In genomic region chr7:72829291-72829963, GRCh38 we compare ENCODE assay signal across 8 cellular contexts. TPM values are rescaled to one million over a fixed set of nuclear protein-coding genes. Genes with fewer than 3 reads are reported as not detected.
DNase-seq lines count a peak whose midpoint lies in the region; ATAC-seq and TF ChIP-seq lines count a peak whose summit lies in the region.
"Not testable (repeated sequence)": the region's sequence is repeated elsewhere in the genome, so short reads cannot be mapped to it uniquely, and the experiment has no call there.

No MANE protein-coding gene starts in this region.

- not testable (repeated sequence) for H3K4me1 ChIP-seq in hepatocyte (ENCODE audit: insufficient read depth); rectal smooth muscle tissue (ENCODE audit: control insufficient read depth, insufficient read depth, low read length); aorta (ENCODE audit: control insufficient read depth in 1 of 2, insufficient read depth in 2 of 2, low read length in 2 of 2)

- H3K9ac ChIP-seq in rectal smooth muscle tissue (ENCODE audit: low read length), result peak overlapping the region; percentile 97

- H3K27ac ChIP-seq in hepatocyte, result peak overlapping the region; percentile 94
- H3K27ac ChIP-seq in rectal smooth muscle tissue (ENCODE audit: low read depth, low read length), result peak overlapping the region; percentile 99
- peak overlapping the region; percentile 61 to 99 for H3K27ac ChIP-seq in aorta (ENCODE audit: low read depth in 1 of 2, low read length in 2 of 2)

- TF ChIP-seq CTCF in astrocyte of the cerebellum (IDR thresholded peaks at IDR 0.05; ENCODE audit: low read depth, low read length, missing control alignments); hepatocyte (IDR thresholded peaks at IDR 0.05; ENCODE audit: poor library complexity): not testable (repeated sequence)

- under 1% methylated on average over 57 of the region's 58 CpGs for WGBS in hepatocyte (ENCODE audit: low lambda C conversion rate, missing lambda C conversion rate)
- WGBS in aorta, 2 donors, result 0% methylated on average over 58 of the region's 58 CpGs

- in situ Hi-C loops in astrocyte of the cerebellum (cut with HindIII; ENCODE audit: low sequenced_read_pairs), result not testable (repeated sequence)

- H2AFZ ChIP-seq in hepatocyte, result peak overlapping the region; percentile 56

- ATAC-seq in GM18508 (IDR thresholded peaks at IDR 0.05; ENCODE audit: insufficient read depth, unreplicated experiment), result peak; percentile 30
- peak; percentile 51 for ATAC-seq in HG02981 (IDR thresholded peaks at IDR 0.05; ENCODE audit: unreplicated experiment)
- ATAC-seq in aorta (ENCODE audit: low FRiP score), result peak; percentile 93

- not testable (repeated sequence) for H3K27me3 ChIP-seq in hepatocyte; rectal smooth muscle tissue (ENCODE audit: control insufficient read depth, insufficient read depth, low read length); aorta (ENCODE audit: control insufficient read depth in 1 of 2, insufficient read depth in 2 of 2, low read length in 1 of 2)

- H3K9me3 ChIP-seq in hepatocyte (ENCODE audit: low read depth); aorta (ENCODE audit: control insufficient read depth, low read length): not testable (repeated sequence)

- H3K79me2 ChIP-seq in hepatocyte, result peaks cover 24% of the 10 kb centered on the region

- H3K9me2 ChIP-seq in hepatocyte (replicated peaks; ENCODE audit: insufficient read depth), result not testable (repeated sequence)

- H4K20me1 ChIP-seq in hepatocyte (ENCODE audit: insufficient read depth, poor library complexity, severe bottlenecking), result not testable (repeated sequence)

- H3K4me3 ChIP-seq in astrocyte of the cerebellum (ENCODE audit: low read depth, low read length) (peak overlapping the region; percentile 58), hepatocyte (peak overlapping the region; percentile 35), rectal smooth muscle tissue (ENCODE audit: low read length) (peak overlapping the region; percentile 79), aorta (ENCODE audit: low read length in 2 of 2) (peak overlapping the region; percentile 57 to 61)

- peak; percentile 98 for DNase-seq in NCI-H2029 (lab: John Stamatoyannopoulos, UW)
- DNase-seq in T-helper 9 cell, result peak; percentile 91
- DNase-seq in astrocyte of the cerebellum (ENCODE audit: low read depth), result peak; percentile 98
- DNase-seq in hepatocyte (ENCODE audit: low spot score), result peak; percentile 98
- peak; percentile 96 to 97 for DNase-seq in aorta

- intact Hi-C loops in aorta (cut with DNase I), result not testable (repeated sequence)

- peak overlapping the region; percentile 77 for H3K4me2 ChIP-seq in hepatocyte

- H3K36me3 ChIP-seq in hepatocyte (replicated peaks; ENCODE audit: insufficient read depth, low read depth); rectal smooth muscle tissue (ENCODE audit: control insufficient read depth, insufficient read depth, low read length); aorta (ENCODE audit: control insufficient read depth in 1 of 2, insufficient read depth in 2 of 2, low read length in 1 of 2): not testable (repeated sequence)

RNA-seq across cellular contexts. Expression of gene TYW1B, which starts 1.4 kb away (rescaled TPM):
- total RNA-seq in hepatocyte (1.9 TPM in 2 replicates), aorta (1 to 10 TPM; 2.5 to 3.8 TPM)
- polyA plus RNA-seq in hepatocyte (1.7 and 2.0 TPM in 2 replicates), aorta (1 to 10 TPM; 1.0 to 1.7 TPM)

Comparison
In these comparisons a context has a peak if more than half of its experiments do, and no peak if none do; other contexts are left out.
1. Peak in every context shown above with its lines: DNase-seq, ATAC-seq, H3K4me3 ChIP-seq and H3K27ac ChIP-seq.
2. ATAC-seq: peak in every context shown above with its lines; median percentile 93 in aorta; 51 in HG02981; 30 in GM18508.